Comparison of ENCODE assay signal across 19 cellular contexts in the genomic region with DNA sequence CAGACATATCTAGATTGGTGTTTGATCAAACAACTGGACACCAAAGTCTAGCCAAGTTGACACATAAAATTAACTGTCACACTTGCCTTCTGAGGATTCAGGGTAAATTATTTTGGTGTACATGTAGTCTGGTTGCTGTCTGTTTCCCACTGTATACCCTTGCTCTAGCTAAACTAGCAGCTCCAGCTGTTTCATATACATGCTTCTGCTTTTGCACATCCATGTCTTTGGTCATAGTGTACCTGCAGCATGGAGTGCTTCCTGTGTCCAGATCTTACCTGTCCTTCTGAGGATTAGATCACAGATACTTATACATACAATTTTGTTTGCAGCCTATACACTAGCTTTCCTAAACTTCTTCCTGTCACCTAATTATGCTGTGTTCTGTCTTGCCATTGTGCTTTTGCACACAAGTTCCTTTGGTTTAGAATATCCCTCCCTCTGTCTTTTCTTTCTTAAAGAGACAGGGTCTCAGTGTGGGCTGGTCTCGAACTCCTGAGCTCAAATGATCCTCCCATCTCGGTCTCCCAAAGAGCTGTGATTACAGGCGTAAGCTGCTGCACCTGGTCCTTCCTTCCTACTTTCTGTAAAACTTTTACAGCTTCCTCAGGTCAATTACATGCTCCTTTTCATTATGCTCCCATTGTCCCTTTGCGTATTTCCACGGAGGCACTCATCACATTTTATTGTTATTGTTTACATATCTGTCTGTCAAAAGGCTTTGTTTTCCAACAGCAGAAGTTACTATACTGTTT. TPM values are rescaled to one million over a fixed set of nuclear protein-coding genes. Genes with fewer than 3 reads are reported as not detected.
A peak's percentile ranks its signal among the peaks of the same experiment; 100 is the strongest.
DNase-seq lines count a peak whose midpoint lies in the region; ATAC-seq and TF ChIP-seq lines count a peak whose summit lies in the region.
"Had no signal": no experiment of that assay in that cellular context is flagged by ENCODE, and none has a peak within 500 bp of the region (broad histone marks: within the 10 kb centered on the region; RNA-seq: fewer than 3 reads in every experiment).

No MANE protein-coding gene starts in this region.

- H2BK120ac ChIP-seq in IMR-90 (ENCODE audit: low read depth, low read length), result peak overlapping the region; percentile 29; the same call in 1 of the 2 replicates

- H3K27me3 ChIP-seq in IMR-90 (ENCODE audit: control insufficient read depth, insufficient read depth, low read length), result no peaks in the 10 kb centered on the region
- H3K27me3 ChIP-seq: colonic mucosa, esophagus squamous epithelium had no signal

- POLR2A ChIA-PET in IMR-90 (lab: Charles Lee; ENCODE audit: unreplicated experiment), result no interaction called here
- POLR2A ChIA-PET in naive thymus-derived CD8-positive, alpha-beta T cell (lab: Charles Lee), result interaction anchor here (0.6 kb wide), 1 partner anchor 20 kb away, joined by 3 read pairs; no protein-coding TSS in a partner anchor

- 0 out of 2 replicates have a peak overlapping the region, but pooled peaks have one; percentile 5 for H4K91ac ChIP-seq in IMR-90 (ENCODE audit: insufficient read depth, low read depth, low read length)

- H3K4me3 Mint-ChIP-seq in naive thymus-derived CD8-positive, alpha-beta T cell, result no peak overlapping the region
- H3K4me3 Mint-ChIP-seq: activated CD4-positive, alpha-beta T cell treated with anti-CD3 and anti-CD28 coated beads, Interleukin-2, amount 10 ng/mL, durations not matched to agents 7 days and 5 days; T-helper 1 cell treated with Interleukin-12 subunit alpha and Interleukin-12 subunit beta and Interleukin-4 antibody, amounts not matched to agents 30 μg/mL and 1 μg/mL, for 36 hours had no signal

- peaks cover 20 to 55% of the 10 kb centered on the region in 2 experiments for H3K79me1 ChIP-seq in IMR-90 (ENCODE audit: low read depth in 1 of 2, low read length in 2 of 2)

- H3K27me3 Mint-ChIP-seq in naive thymus-derived CD8-positive, alpha-beta T cell, result no peaks in the 10 kb centered on the region
- H3K27me3 Mint-ChIP-seq: activated CD4-positive, alpha-beta T cell treated with anti-CD3 and anti-CD28 coated beads, Interleukin-2, amount 10 ng/mL, durations not matched to agents 7 days and 5 days had no signal

- no peak overlapping the region for H2BK5ac ChIP-seq in IMR-90 (ENCODE audit: low read depth, low read length, poor library complexity, severe bottlenecking)

- in situ Hi-C loops in ACHN (cut with HindIII; ENCODE audit: low pct_ligation_motif_present, low pct_unique_long_range_greater_than_20kb, low sequenced_read_pairs), result no loop called here
- in situ Hi-C loops in IMR-90 (cut with MboI; ENCODE audit: low sequenced_read_pairs), result no loop called here

- no peak for TF ChIP-seq POLR2A in IMR-90 (IDR thresholded peaks at IDR 0.05; ENCODE audit: low read depth, low read length)

- H4K20me1 ChIP-seq in IMR-90 (ENCODE audit: insufficient read depth, low read length), result peaks cover 16% of the 10 kb centered on the region

- H3K4me1 ChIP-seq in IMR-90 (ENCODE audit: control insufficient read depth, insufficient read depth, low read length) (peaks cover 18% of the 10 kb centered on the region), mesodermal cell (ENCODE audit: control insufficient read depth, insufficient read depth, low read length, poor library complexity, severe bottlenecking) (peaks cover 6% of the 10 kb centered on the region)

- BruUV-seq in IMR-90 (replicated peaks; lab: Mats Ljungman, UMichigan), result no TSS peak

- no peak for TF ChIP-seq CTCF in IMR-90 (conservative IDR thresholded peaks at IDR 0.05; ENCODE audit: low read depth, low read length)

- H3K36me3 Mint-ChIP-seq in naive thymus-derived CD8-positive, alpha-beta T cell, result peaks cover 5 to 11% (median 8%) of the 10 kb centered on the region in 3 donors

- no peak overlapping the region for H3K4me3 ChIP-seq in IMR-90 (ENCODE audit: insufficient read depth, low read depth, low read length)
- no peak overlapping the region for H3K4me3 ChIP-seq in mesodermal cell (ENCODE audit: extremely low read depth, insufficient read depth, low read length, poor library complexity, severe bottlenecking)
- H3K4me3 ChIP-seq: colonic mucosa, esophagus squamous epithelium had no signal

- no peaks in the 10 kb centered on the region for H3K9me3 Mint-ChIP-seq in naive thymus-derived CD8-positive, alpha-beta T cell
- H3K9me3 Mint-ChIP-seq: activated CD4-positive, alpha-beta T cell treated with anti-CD3 and anti-CD28 coated beads, Interleukin-2, amount 10 ng/mL, durations not matched to agents 7 days and 5 days; T-helper 1 cell treated with Interleukin-12 subunit alpha and Interleukin-12 subunit beta and Interleukin-4 antibody, amounts not matched to agents 30 μg/mL and 1 μg/mL, for 36 hours had no signal

- H3K23ac ChIP-seq in IMR-90 (ENCODE audit: low read depth, low read length), result no peak overlapping the region

- H2AK9ac ChIP-seq in IMR-90 (replicated peaks; ENCODE audit: low read depth, low read length, poor library complexity), result no peak overlapping the region

- peaks cover 10 to 28% (median 14%) of the 10 kb centered on the region in 4 donors for H3K4me1 Mint-ChIP-seq in naive thymus-derived CD8-positive, alpha-beta T cell
- H3K4me1 Mint-ChIP-seq: activated CD4-positive, alpha-beta T cell treated with anti-CD3 and anti-CD28 coated beads, Interleukin-2, amount 10 ng/mL, durations not matched to agents 7 days and 5 days had no signal

- no peak overlapping the region for H2AFZ ChIP-seq in IMR-90 (replicated peaks; ENCODE audit: low read length, poor library complexity)

- H3K4me2 ChIP-seq in IMR-90 (ENCODE audit: low read depth, low read length), result peak overlapping the region; percentile 25

- 0 out of 2 replicates have a peak overlapping the region, but pooled peaks have one; percentile 0 for H3K14ac ChIP-seq in IMR-90 (replicated peaks; ENCODE audit: low read depth, low read length)

- H3K36me3 ChIP-seq in IMR-90 (ENCODE audit: control insufficient read depth, insufficient read depth, low read length) (peaks cover 6% of the 10 kb centered on the region), mesodermal cell (ENCODE audit: control insufficient read depth, insufficient read depth, low read length) (peaks cover 15% of the 10 kb centered on the region)
- H3K36me3 ChIP-seq: colonic mucosa had no signal

- DNase-seq in ACHN (peak; percentile 15), IMR-90 (no peak), medulla oblongata (ENCODE audit: extremely low spot score) (no peak), NCI-H524 treated with DMSO at 0.1 percent for 48 hours (lab: John Stamatoyannopoulos, UW) (no peak), cardiac septum (ENCODE audit: low spot score) (no peak)
- no peak for DNase-seq in naive thymus-derived CD8-positive, alpha-beta T cell
- DNase-seq: activated CD4-positive, alpha-beta T cell treated with anti-CD3 and anti-CD28 coated beads, Interleukin-2, amount 10 ng/mL, durations not matched to agents 7 days and 5 days; activated T-cell treated with anti-CD3 and anti-CD28 coated beads, Interleukin-2, amount 50 U/mL, for 48 hours; colonic mucosa; esophagus squamous epithelium; KG1; NCI-H1436 treated with DMSO at 0.1 percent for 48 hours; NCI-H524; nucleus accumbens; small intestine had no signal

- dilution Hi-C loops in IMR-90 (cut with HindIII; ENCODE audit: low sequenced_read_pairs, unreplicated experiment), result no loop called here

- H3K9me3 ChIP-seq in IMR-90 (ENCODE audit: control insufficient read depth, insufficient read depth, low read length) (no peaks in the 10 kb centered on the region), mesodermal cell (ENCODE audit: control insufficient read depth, low read length) (no peaks in the 10 kb centered on the region)
- H3K9me3 ChIP-seq: colonic mucosa, esophagus squamous epithelium had no signal

- ATAC-seq in GM21786 (IDR thresholded peaks at IDR 0.05; ENCODE audit: unreplicated experiment) (peak; percentile 33), IMR-90 (ENCODE audit: low read depth) (no peak)
- no peak for ATAC-seq in naive thymus-derived CD8-positive, alpha-beta T cell
- ATAC-seq: HCT116 had no signal

- peak overlapping the region in 4 of 10 donors; percentile 2 to 44 (median 18) for H3K27ac Mint-ChIP-seq in naive thymus-derived CD8-positive, alpha-beta T cell
- H3K27ac Mint-ChIP-seq: activated CD4-positive, alpha-beta T cell treated with anti-CD3 and anti-CD28 coated beads, Interleukin-2, amount 10 ng/mL, durations not matched to agents 7 days and 5 days; T-helper 1 cell treated with Interleukin-12 subunit alpha and Interleukin-12 subunit beta and Interleukin-4 antibody, amounts not matched to agents 30 μg/mL and 1 μg/mL, for 36 hours had no signal

- peak overlapping the region; percentile 38; the same call in 1 of the 2 replicates for H2BK20ac ChIP-seq in IMR-90 (ENCODE audit: low read depth, low read length)

- H3K9me1 ChIP-seq in IMR-90 (ENCODE audit: insufficient read depth, low read length), result peaks cover 15% of the 10 kb centered on the region

- intact Hi-C loops in IMR-90 (cut with micrococcal nuclease), result no loop called here
- intact Hi-C loops in cardiac septum (cut with DNase I), result no loop called here

- H3K9ac ChIP-seq in IMR-90 (ENCODE audit: low read depth, low read length), result no peak overlapping the region

- H3K18ac ChIP-seq in IMR-90 (ENCODE audit: low read depth, low read length), result peak overlapping the region; percentile 46

- 0 out of 3 replicates have a peak overlapping the region, but pooled peaks have one; percentile 45 for H2BK15ac ChIP-seq in IMR-90 (ENCODE audit: low read depth, low read length)

- peak overlapping the region; percentile 3 for H3K4ac ChIP-seq in IMR-90 (ENCODE audit: low read depth, low read length)

- no peak overlapping the region for H3K27ac ChIP-seq in IMR-90 (ENCODE audit: insufficient read depth, low read length)
- peak overlapping the region; percentile 85 for H3K27ac ChIP-seq in mesodermal cell (ENCODE audit: low read depth, low read length, severe bottlenecking)
- H3K27ac ChIP-seq: esophagus squamous epithelium had no signal

- H4K5ac ChIP-seq in IMR-90 (ENCODE audit: low read depth, low read length), result peak overlapping the region; percentile 35; the same call in 1 of the 2 replicates

- H3K56ac ChIP-seq in IMR-90 (ENCODE audit: extremely low read depth, insufficient read depth, low read length), result no peak overlapping the region; the same call in 1 of the 2 replicates

- no peak for TF ChIP-seq RAD21 in IMR-90 (IDR thresholded peaks at IDR 0.05; ENCODE audit: low read length)

- CTCF ChIA-PET in IMR-90 (lab: Yijun Ruan, JAX), result interaction anchor here (1.0 kb wide), 1 partner anchor 20 kb away, joined by 3 read pairs; no protein-coding TSS in a partner anchor

- H4K8ac ChIP-seq in IMR-90 (ENCODE audit: low read depth in 2 of 2, low read length in 2 of 2), result peak overlapping the region in 1 of 2 experiments; percentile 9; a peak in 2 of 4 replicates

- peak overlapping the region; percentile 48; the same call in 1 of the 2 replicates for H2AK5ac ChIP-seq in IMR-90 (ENCODE audit: low read depth, low read length)

- 87% methylated on average over 3 of the region's 5 CpGs; no CpG with 5 or more reads in 1 of the 2 experiments for WGBS in IMR-90 (ENCODE audit: extremely low coverage in 2 of 2, insufficient read length in 1 of 2), 2 experiments
- 83 to 93% methylated on average over 3 of the region's 5 CpGs for WGBS in mesodermal cell (ENCODE audit: insufficient coverage in 2 of 2), 2 experiments

RNA-seq across cellular contexts. Expression of gene TPST1, which starts 33.8 kb away (rescaled TPM):
- total RNA-seq in IMR-90 (2012; rRNA removed) (49.7 and 58.6 TPM in 2 replicates), cardiac septum (4.8 TPM)
- 35.2 and 37.7 TPM in 2 replicates for polyA plus RNA-seq in IMR-90 (2012; rRNA removed)
- 32.9 and 42.3 TPM in 2 replicates for polyA plus RNA-seq in IMR-90 (2012; cell fraction: cytosol; rRNA removed)
- 11.1 and 42.8 TPM in 2 replicates for polyA plus RNA-seq in IMR-90 (2012; cell fraction: nucleus; rRNA removed; ENCODE audit: low replicate concordance)
- 40.4 TPM for polyA plus RNA-seq in mesodermal cell (2013, experiment 1 of 2)
- polyA plus RNA-seq in mesodermal cell (2013, experiment 2 of 2), result 40.2 TPM
- total RNA-seq in naive thymus-derived CD8-positive, alpha-beta T cell, result 1 to 10 TPM; 5.6 to 7.8 TPM
- 10 to 100 TPM in 1 of 3 donors, 1 to 10 TPM in 2; 6.7 to 13.2 (median 8.3) TPM for polyA plus RNA-seq in naive thymus-derived CD8-positive, alpha-beta T cell
